In genomic region chr5:91499943-91500531, GRCh38 we compare ENCODE assay signal across 8 cellular contexts.
DNase-seq lines count a peak whose midpoint lies in the region; ATAC-seq, FAIRE-seq and TF ChIP-seq lines count a peak whose summit lies in the region.

No MANE protein-coding gene starts in this region.

- ATAC-seq in HG02870 (IDR thresholded peaks at IDR 0.05; ENCODE audit: unreplicated experiment): peak; percentile 65
- ATAC-seq in HG03139 (IDR thresholded peaks at IDR 0.05; ENCODE audit: unreplicated experiment): no peak

- peak; percentile 39 for TF ChIP-seq CTCF in bronchial epithelial cell (IDR thresholded peaks at IDR 0.05; ENCODE audit: insufficient read depth, low read length, severe bottlenecking)

- H3K4me3 ChIP-seq in bronchial epithelial cell (ENCODE audit: low read depth, low read length): no peak overlapping the region

- H3K36me3 ChIP-seq in bronchial epithelial cell (ENCODE audit: control insufficient read depth, insufficient read depth, low read length): no peaks in the 10 kb centered on the region

- no peaks in the 10 kb centered on the region for H3K27me3 ChIP-seq in bronchial epithelial cell (ENCODE audit: control insufficient read depth, insufficient read depth, low read length)

- FAIRE-seq in bronchial epithelial cell (lab: Jason Lieb, UNC): no peak

- peak; percentile 54 for DNase-seq in A172 (ENCODE audit: low spot score)
- DNase-seq in GM04504 (ENCODE audit: low read depth): peak; percentile 7
- peak; percentile 14 for DNase-seq in NCI-H526 treated with DMSO at 0.1 percent for 48 hours (lab: John Stamatoyannopoulos, UW)
- DNase-seq in bronchial epithelial cell (ENCODE audit: low read depth): peak; percentile 44
- DNase-seq in medulla oblongata (ENCODE audit: extremely low spot score): peak; percentile 57
- no peak for DNase-seq in stimulated activated CD4-positive, alpha-beta T cell treated with anti-CD3 and anti-CD28 coated beads, Interleukin-4, amount 100 ng/mL, for 4 hours

Comparison
In these comparisons a context has a peak if more than half of its experiments do, and no peak if none do; other contexts are left out.
1. DNase-seq: peak in A172 (single experiment), GM04504 (single experiment), NCI-H526 treated with DMSO at 0.1 percent for 48 hours (single experiment), bronchial epithelial cell (single experiment) and medulla oblongata (single experiment); none in stimulated activated CD4-positive, alpha-beta T cell treated with anti-CD3 and anti-CD28 coated beads, Interleukin-4, amount 100 ng/mL, for 4 hours (0 of 2).